ENCODE assay signal across 9 cellular contexts in the genomic region with DNA sequence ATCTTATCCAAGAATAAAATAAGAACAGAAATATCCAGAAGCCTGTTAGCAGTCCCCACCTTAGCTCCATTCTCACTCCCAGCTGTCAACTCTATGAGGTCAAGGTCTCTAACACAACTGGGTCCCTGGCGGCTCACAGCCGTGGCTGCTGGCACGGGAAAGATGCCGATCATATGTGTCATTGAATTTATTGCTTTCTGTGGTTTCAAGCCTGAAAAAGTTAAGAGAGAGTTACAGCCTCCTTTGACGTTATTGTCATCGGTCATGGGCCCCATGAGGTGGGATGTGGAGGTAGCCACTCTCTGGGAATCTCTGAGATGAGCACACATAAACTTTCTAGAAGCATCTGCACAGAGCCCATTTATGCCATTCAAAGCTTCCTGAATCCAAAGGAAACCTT. TPM values are rescaled to one million over a fixed set of nuclear protein-coding genes. Genes with fewer than 3 reads are reported as not detected.
A peak's percentile ranks its signal among the peaks of the same experiment; 100 is the strongest.
DNase-seq lines count a peak whose midpoint lies in the region; ATAC-seq, FAIRE-seq and TF ChIP-seq lines count a peak whose summit lies in the region.
"Had no signal": no experiment of that assay in that cellular context is flagged by ENCODE, and none has a peak within 500 bp of the region (broad histone marks: within the 10 kb centered on the region; RNA-seq: fewer than 3 reads in every experiment).

No MANE protein-coding gene starts in this region.

- H3K36me3 ChIP-seq in K562 (ENCODE audit: control insufficient read depth, insufficient read depth, low read length), result no peaks in the 10 kb centered on the region

- peaks cover 0 to 3% of the 10 kb centered on the region in 2 experiments; a peak in 2 of 5 replicates for H3K4me1 ChIP-seq in K562 (replicated peaks in 1 of 2; ENCODE audit: control insufficient read depth in 2 of 2, insufficient read depth in 2 of 2, low read length in 2 of 2)

- POLR2A ChIA-PET in K562 (lab: Yijun Ruan, JAX), result interaction anchor here (0.7 to 1.0 kb wide), 2 partner anchors 11 to 1116 kb away, joined by 3 read pairs; no protein-coding TSS in a partner anchor

- DNase-seq in AG09309 (ENCODE audit: low read depth) (peak; percentile 93), LoVo (ENCODE audit: low spot score) (peak; percentile 95), K562 (ENCODE audit: extremely low read depth in 1 of 4, low spot score in 3 of 4) (no peak), mesenteric fat pad (ENCODE audit: low spot score) (peak; percentile 71)
- DNase-seq: DMS79 treated with DMSO at 0.1 percent for 48 hours had no signal

- peak; percentile 28; the same call in 2 of the 3 replicates for ATAC-seq in K562
- ATAC-seq in HG03520 (IDR thresholded peaks at IDR 0.05; ENCODE audit: unreplicated experiment), result no peak
- no peak for ATAC-seq in HG03378 (IDR thresholded peaks at IDR 0.05; ENCODE audit: unreplicated experiment)
- no peak for ATAC-seq in HG03045 (IDR thresholded peaks at IDR 0.05; ENCODE audit: unreplicated experiment)
- no peak for ATAC-seq in HG02759 (IDR thresholded peaks at IDR 0.05; ENCODE audit: unreplicated experiment)

- TF ChIP-seq POLR2A in K562 (conservative IDR thresholded peaks at IDR 0.05), result no peak

- intact Hi-C loops in K562 (cut with micrococcal nuclease), result no loop called here

- H3K27me3 ChIP-seq in K562 (ENCODE audit: control insufficient read depth in 2 of 2, insufficient read depth in 2 of 2, low read length in 2 of 2), result peaks cover 34 to 38% of the 10 kb centered on the region in 2 experiments

- FAIRE-seq in K562 (lab: Jason Lieb, UNC), result no peak

- no peaks in the 10 kb centered on the region for H4K20me1 ChIP-seq in K562 (replicated peaks; ENCODE audit: control insufficient read depth, insufficient read depth, low read length)

- H3K4me3 ChIP-seq in AG09309 (ENCODE audit: control insufficient read depth, low read depth, low read length) (no peak overlapping the region), K562 (no peak overlapping the region)

- TF ChIP-seq EP300 in K562 (IDR thresholded peaks at IDR 0.05; ENCODE audit: low read length), result no peak

- no peak for TF ChIP-seq RAD21 in K562 (CRISPR knock-in tag; conservative IDR thresholded peaks at IDR 0.05 in 1 of 2, IDR thresholded peaks at IDR 0.05 in 1 of 2)

- BruUV-seq in K562 (replicated peaks; lab: Mats Ljungman, UMichigan), result no TSS peak

- CTCF ChIA-PET in K562 (lab: Yijun Ruan, JAX; ENCODE audit: low intra/inter-chr PET ratio), result no interaction called here

- H3K9me3 ChIP-seq in K562 (replicated peaks; ENCODE audit: control insufficient read depth, insufficient read depth, low read depth, low read length), result no peaks in the 10 kb centered on the region

- H2AFZ ChIP-seq in K562 (ENCODE audit: low read depth, low read length), result no peak overlapping the region

- no peak overlapping the region for H3K4me2 ChIP-seq in K562 (ENCODE audit: insufficient read depth, low read length)

- no peak overlapping the region for H3K9ac ChIP-seq in K562 (ENCODE audit: insufficient read depth in 1 of 2, low read depth in 2 of 2, low read length in 2 of 2)

- no peaks in the 10 kb centered on the region for H3K9me1 ChIP-seq in K562 (ENCODE audit: control insufficient read depth, insufficient read depth, low read length)

- TF ChIP-seq CTCF in AG09309 (IDR thresholded peaks at IDR 0.05; ENCODE audit: control insufficient read depth, insufficient read depth, low read depth, low read length, missing control alignments) (no peak), K562 (IDR thresholded peaks at IDR 0.05 in 2 of 3, conservative IDR thresholded peaks at IDR 0.05 in 1 of 3; ENCODE audit: insufficient read depth in 2 of 3, low read depth in 1 of 3, low read length in 3 of 3) (no peak)

- in situ Hi-C loops in K562 (cut with MboI), result no loop called here

- no peak overlapping the region for H3K27ac ChIP-seq in K562 (ENCODE audit: extremely low read depth, low read depth, low read length)

- no peaks in the 10 kb centered on the region for H3K79me2 ChIP-seq in K562 (ENCODE audit: control insufficient read depth, insufficient read depth, low read length)

- 2% methylated on average over 6 of the region's 6 CpGs for WGBS in K562 (ENCODE audit: insufficient coverage, low coverage, missing lambda C conversion rate)

TF ChIP-seq in K562, 482 proteins besides CTCF, POLR2A, EP300 and RAD21:
- TF ChIP-seq FOSL1 (tag; conservative IDR thresholded peaks at IDR 0.05), result peak; percentile 25; the same call in 1 of the 2 replicates
- TF ChIP-seq DMBX1 (CRISPR knock-in tag; IDR thresholded peaks at IDR 0.05; ENCODE audit: borderline replicate concordance), result no peak
TF ChIP-seq in K562: peak in this region for 1.

RNA-seq across cellular contexts. Expression of gene CABLES1, which starts 28.7 kb away (rescaled TPM):
- 0.76 TPM in 1 of 2 replicates, not detected in the other for total RNA-seq in K562 (2011; cell fraction: chromatin; rRNA removed; ENCODE audit: low replicate concordance)
- not detected in 2 replicates for total RNA-seq in K562 (2011; cell fraction: nucleolus; rRNA removed)
- 0.31 TPM in 1 of 2 replicates, not detected in the other for total RNA-seq in K562 (2011; cell fraction: nucleoplasm; rRNA removed)
- total RNA-seq in K562 (2014; rRNA removed) (0.04 and 0.09 TPM in 2 replicates), K562 (2014; rRNA removed; fragmentation: Illumina TruSeq; extraction: Trizol) (not detected in 2 replicates), K562 (2015; rRNA removed; fragmentation: Illumina TruSeq; extraction: Trizol) (not detected in 2 replicates), K562 (2021) (0.07 and 0.09 TPM in 2 replicates), mesenteric fat pad (57.0 TPM)
- polyA plus RNA-seq in K562 (2011; rRNA removed) (0.04 TPM in 1 of 2 replicates, not detected in the other), K562 (2014; fragmentation: Illumina TruSeq; extraction: Trizol) (0.04 TPM in 1 of 2 replicates, not detected in the other), K562 (2014; fragmentation: Nextera tagmentation; extraction: Ambion mirVana) (under 1 TPM; 0.04 to 0.10 TPM), K562 (2014; rRNA removed) (not detected in 2 replicates)
- not detected in 2 replicates for polyA plus RNA-seq in K562 (2011; cell fraction: cytosol; rRNA removed)
- polyA plus RNA-seq in K562 (2011; cell fraction: nucleus; rRNA removed), result 0.07 TPM in 1 of 2 replicates, not detected in the other
- polyA plus RNA-seq in K562 (2012), result 0.08 and 0.10 TPM in 2 replicates
- polyA minus RNA-seq in K562 (2011; rRNA and poly(A)+ RNA removed), result not detected in 2 replicates
- polyA minus RNA-seq in K562 (2011; cell fraction: cytosol; rRNA and poly(A)+ RNA removed), result not detected in 2 replicates
- 0.40 TPM in 1 of 2 replicates, not detected in the other for polyA minus RNA-seq in K562 (2011; cell fraction: nucleus; rRNA and poly(A)+ RNA removed)

Comparison
In these comparisons a context has a peak if more than half of its experiments do, and no peak if none do; other contexts are left out.
1. DNase-seq: peak in AG09309 (single experiment), LoVo (single experiment) and mesenteric fat pad (single experiment); none in K562 (0 of 4).
2. RNA of gene CABLES1, which starts 28.7 kb away (total RNA-seq): 57.0 TPM in mesenteric fat pad (single experiment); 0.04 to 0.76 TPM in K562; every median in the first group is over 10 times any median in the second.